In the genomic region with DNA sequence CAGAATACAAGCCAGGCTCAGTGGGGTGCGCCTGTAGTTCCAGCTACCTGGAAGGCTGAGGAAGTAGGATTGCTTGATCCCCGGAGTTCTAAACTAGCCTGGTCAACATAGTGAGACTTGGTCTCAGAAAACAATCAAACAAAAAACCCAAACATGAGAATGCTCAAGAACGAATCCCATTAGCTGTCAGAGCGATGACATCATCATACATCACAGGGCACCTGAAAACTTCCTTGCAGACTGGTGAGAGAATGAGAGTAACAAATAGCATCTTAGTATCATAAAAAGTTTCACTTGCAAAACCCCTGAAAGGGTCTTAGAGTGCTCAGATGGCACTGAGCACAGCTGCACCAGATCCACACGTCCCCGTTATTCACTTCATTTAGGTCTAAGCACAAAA, we compare ENCODE assay signal across 24 cellular contexts. TPM values are rescaled to one million over a fixed set of nuclear protein-coding genes. Genes with fewer than 3 reads are reported as not detected.
"Had no signal": no experiment of that assay in that cellular context is flagged by ENCODE, and none has a peak within 500 bp of the region (broad histone marks: within the 10 kb centered on the region; RNA-seq: fewer than 3 reads in every experiment).

No MANE protein-coding gene starts in this region.

- H3K4me3 ChIP-seq: SJSA1, SK-N-MC had no signal

- DNase-seq: IMR-90, Kasumi-1, MM.1S, NCI-H1092 treated with DMSO at 0.1 percent for 48 hours, NCI-H1436, NCI-H187, NCI-H2029, NCI-H2081 treated with DMSO at 0.1 percent for 48 hours, NCI-H2171, NCI-H226, NCI-H446, NCI-H510A, NCI-H524 treated with DMSO at 0.1 percent for 48 hours, NCI-H69, NCI-H774, Right ventricle myocardium superior, RPMI8226, SIG-M5 had no signal

- H3K9me3 ChIP-seq: SJSA1 had no signal

- H3K36me3 ChIP-seq: SJSA1 had no signal

- H3K4me2 ChIP-seq: KMS-11 had no signal

- FAIRE-seq: RCC 7860 had no signal

- H3K9ac ChIP-seq: KMS-11 had no signal

- H3K4me1 ChIP-seq: SJSA1 had no signal

- H3K27ac ChIP-seq: KMS-11, SJSA1, SK-N-MC had no signal

RNA-seq across cellular contexts. Expression of a gene that starts 36.6 kb away (rescaled TPM):
- total RNA-seq: HT-29, IMR-90, M059J, Right ventricle myocardium superior, SJSA1 had no signal
- polyA plus RNA-seq: IMR-90 had no signal
